In the genomic region with DNA sequence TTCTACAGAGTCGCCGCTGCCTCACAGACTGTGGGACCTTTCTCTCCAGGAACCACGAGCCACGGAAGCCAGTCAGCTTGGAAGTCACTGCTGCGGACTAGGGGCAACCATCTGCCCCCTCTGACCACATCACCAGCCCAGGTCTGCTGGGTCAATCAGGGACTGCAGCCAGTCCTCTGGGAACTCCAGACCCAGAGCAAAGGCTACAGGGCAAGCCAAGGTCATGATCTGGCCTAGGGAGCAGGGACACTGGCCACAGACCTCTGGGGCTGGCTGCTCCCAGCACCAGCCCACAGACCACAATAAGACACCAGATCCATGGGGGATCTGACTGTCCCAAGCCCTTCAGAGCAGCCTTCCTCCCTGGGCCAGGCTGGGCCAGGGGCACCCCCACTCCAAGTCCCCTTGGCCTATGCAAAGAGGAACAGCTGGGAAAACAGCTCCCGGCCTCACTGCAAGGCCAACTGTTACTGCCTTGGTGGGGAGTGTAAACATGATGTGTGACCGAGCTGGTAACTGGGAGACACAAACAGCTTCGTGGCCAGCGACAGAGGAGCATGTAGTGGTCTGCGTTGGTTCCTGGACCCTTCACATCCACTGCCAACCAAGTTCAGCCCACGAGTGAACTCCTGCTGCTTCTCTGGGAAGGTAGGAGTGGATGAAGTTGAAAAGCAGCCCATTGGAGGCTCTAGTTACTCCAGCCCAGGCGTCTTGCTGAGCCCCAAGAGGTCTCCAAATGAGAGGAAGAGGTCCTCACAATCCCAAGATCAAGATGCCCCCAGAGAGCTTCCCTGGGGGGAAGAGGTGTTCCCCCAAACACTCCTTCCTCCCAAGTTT, we compare ENCODE assay signal across 8 cellular contexts. TPM values are rescaled to one million over a fixed set of nuclear protein-coding genes. Genes with fewer than 3 reads are reported as not detected.
DNase-seq lines count a peak whose midpoint lies in the region; ATAC-seq and TF ChIP-seq lines count a peak whose summit lies in the region.

No MANE protein-coding gene starts in this region.

- intact Hi-C loops in CD4-positive, alpha-beta T cell (cut with DNase I, micrococcal nuclease): loop anchor here (2.0 to 10.0 kb wide), 5 partner anchors 65 to 939 kb away; partner anchors contain the start of genes C19orf47 (in 1 of the 2), PLD3 (in 1 of the 2), SAMD4B (in 1 of the 2) and SERTAD3 (in 1 of the 2)

- no peak for ATAC-seq in CD4-positive, alpha-beta T cell (ENCODE audit: poor library complexity)

- H3K4me1 Mint-ChIP-seq in CD4-positive, alpha-beta T cell (ENCODE audit: low read depth): peaks cover 58% of the 10 kb centered on the region

- no peak for TF ChIP-seq CTCF in CD4-positive, alpha-beta T cell (IDR thresholded peaks at IDR 0.05)
- TF ChIP-seq CTCF in Loucy (conservative IDR thresholded peaks at IDR 0.05; ENCODE audit: low read length) (no peak), neural cell (IDR thresholded peaks at IDR 0.05; ENCODE audit: poor library complexity, severe bottlenecking) (no peak)

- no peaks in the 10 kb centered on the region for H3K27me3 Mint-ChIP-seq in CD4-positive, alpha-beta T cell

- H3K9me2 ChIP-seq in Loucy (replicated peaks; ENCODE audit: low read depth, low read length) (no peaks in the 10 kb centered on the region), neural cell (ENCODE audit: insufficient read depth, low read length) (no peaks in the 10 kb centered on the region)

- TF ChIP-seq EP300 in neural cell (conservative IDR thresholded peaks at IDR 0.05; ENCODE audit: poor library complexity, severe bottlenecking): no peak

- no peaks in the 10 kb centered on the region for H3K9me3 ChIP-seq in CD4-positive, alpha-beta T cell (ENCODE audit: control insufficient read depth, low read length)
- H3K9me3 ChIP-seq in Loucy (ENCODE audit: insufficient read depth, low read depth, low read length): no peaks in the 10 kb centered on the region
- H3K9me3 ChIP-seq in effector memory CD4-positive, alpha-beta T cell (ENCODE audit: control insufficient read depth, low read length): no peaks in the 10 kb centered on the region
- H3K9me3 ChIP-seq in neural cell (ENCODE audit: low read length): no peaks in the 10 kb centered on the region

- H3K4me3 ChIP-seq in Loucy (ENCODE audit: low read length, poor library complexity, severe bottlenecking) (peak overlapping the region; percentile 83), neural cell (ENCODE audit: low read length) (peak overlapping the region; percentile 89)
- peak overlapping the region; percentile 82 for H3K4me3 ChIP-seq in effector memory CD4-positive, alpha-beta T cell (ENCODE audit: insufficient read depth, low read depth, low read length, poor library complexity, severe bottlenecking)

- H2AFZ ChIP-seq in Loucy (ENCODE audit: low read length) (no peak overlapping the region), neural cell (ENCODE audit: low read depth, low read length) (no peak overlapping the region)

- H3K36me3 ChIP-seq in Loucy (ENCODE audit: insufficient read depth, low read length) (no peaks in the 10 kb centered on the region), neural cell (ENCODE audit: insufficient read depth, low read length) (no peaks in the 10 kb centered on the region)
- H3K36me3 ChIP-seq in effector memory CD4-positive, alpha-beta T cell (ENCODE audit: control insufficient read depth, insufficient read depth, low read length): peaks cover 5% of the 10 kb centered on the region

- H3K4me3 Mint-ChIP-seq in CD4-positive, alpha-beta T cell: peak overlapping the region; percentile 89

- H3K9me3 Mint-ChIP-seq in CD4-positive, alpha-beta T cell: no peaks in the 10 kb centered on the region

- H3K79me2 ChIP-seq in Loucy (ENCODE audit: insufficient read depth, low read length) (peaks cover 61% of the 10 kb centered on the region), neural cell (replicated peaks; ENCODE audit: insufficient read depth, low read length) (peaks cover 37% of the 10 kb centered on the region)

- H3K36me3 Mint-ChIP-seq in CD4-positive, alpha-beta T cell (ENCODE audit: low read depth): peaks cover 25% of the 10 kb centered on the region

- DNase-seq in CD4-positive, alpha-beta T cell: no peak
- DNase-seq in effector memory CD4-positive, alpha-beta T cell: no peak
- DNase-seq in NCI-H345 (lab: John Stamatoyannopoulos, UW) (no peak), amniotic stem cell (lab: John Stamatoyannopoulos, UW) (no peak), NCI-H2107 (lab: John Stamatoyannopoulos, UW) (no peak), amygdala (lab: John Stamatoyannopoulos, UW) (no peak)

- peak overlapping the region; percentile 96 for H3K4me2 ChIP-seq in Loucy (ENCODE audit: low read depth, low read length, poor library complexity, severe bottlenecking)
- H3K4me2 ChIP-seq in neural cell (ENCODE audit: low read length): peak overlapping the region; percentile 74

- peak overlapping the region; percentile 90 for H3K27ac ChIP-seq in CD4-positive, alpha-beta T cell (ENCODE audit: low read depth, low read length)
- peak overlapping the region; percentile 86 for H3K27ac ChIP-seq in effector memory CD4-positive, alpha-beta T cell (ENCODE audit: insufficient read depth, low read length, poor library complexity, severe bottlenecking)
- peak overlapping the region; percentile 92 for H3K27ac ChIP-seq in neural cell (ENCODE audit: low read length)

- H3K4me1 ChIP-seq in Loucy (ENCODE audit: insufficient read depth, low read length, poor library complexity, severe bottlenecking): peaks cover 58% of the 10 kb centered on the region
- H3K4me1 ChIP-seq in effector memory CD4-positive, alpha-beta T cell (ENCODE audit: control insufficient read depth, insufficient read depth, low read length, poor library complexity, severe bottlenecking): peaks cover 23% of the 10 kb centered on the region

- H3K27ac Mint-ChIP-seq in CD4-positive, alpha-beta T cell: peak overlapping the region; percentile 93

- TF ChIP-seq RAD21 in neural cell (conservative IDR thresholded peaks at IDR 0.05): no peak

- peak overlapping the region; percentile 91 for H3K9ac ChIP-seq in Loucy (ENCODE audit: low read depth, low read length, poor library complexity, severe bottlenecking)
- H3K9ac ChIP-seq in neural cell (ENCODE audit: low read length): peak overlapping the region; percentile 94

- peaks cover 3% of the 10 kb centered on the region; the same call in 1 of the 2 replicates for H3F3A ChIP-seq in Loucy (ENCODE audit: low read depth)
- no peaks in the 10 kb centered on the region for H3F3A ChIP-seq in neural cell (ENCODE audit: insufficient read depth, low read length, poor library complexity, severe bottlenecking)

- CTCF ChIA-PET in CD4-positive, alpha-beta T cell (lab: Charles Lee): interaction anchor here (2.3 kb wide), 1 partner anchor 22 kb away, joined by 7 read pairs; no protein-coding TSS in a partner anchor

- POLR2A ChIA-PET in CD4-positive, alpha-beta T cell (lab: Charles Lee): interaction anchor here (0.7 to 0.8 kb wide), 2 partner anchors 16 to 982 kb away, joined by 3 read pairs; no protein-coding TSS in a partner anchor

- no peaks in the 10 kb centered on the region for H3K27me3 ChIP-seq in CD4-positive, alpha-beta T cell (ENCODE audit: control insufficient read depth, insufficient read depth, low read length)
- H3K27me3 ChIP-seq in Loucy (ENCODE audit: insufficient read depth, low read length, poor library complexity, severe bottlenecking) (no peaks in the 10 kb centered on the region), neural cell (ENCODE audit: insufficient read depth, low read depth, low read length) (no peaks in the 10 kb centered on the region)
- no peaks in the 10 kb centered on the region for H3K27me3 ChIP-seq in effector memory CD4-positive, alpha-beta T cell (replicated peaks; ENCODE audit: control insufficient read depth, insufficient read depth, low read length, poor library complexity, severe bottlenecking)

- H4K20me1 ChIP-seq in Loucy (ENCODE audit: insufficient read depth, low read length, poor library complexity, severe bottlenecking) (peaks cover 50% of the 10 kb centered on the region), neural cell (ENCODE audit: insufficient read depth) (no peaks in the 10 kb centered on the region)

TF ChIP-seq in neural cell, 6 proteins besides CTCF, POLR2A, EP300 and RAD21:
- TF ChIP-seq POLR2AphosphoS5 (IDR thresholded peaks at IDR 0.05) (no peak), SMC3 (conservative IDR thresholded peaks at IDR 0.05; ENCODE audit: poor library complexity) (no peak), TAF1 (IDR thresholded peaks at IDR 0.05; ENCODE audit: low read depth) (no peak), MXI1 (conservative IDR thresholded peaks at IDR 0.05; ENCODE audit: poor library complexity, severe bottlenecking) (no peak), EZH2 (IDR thresholded peaks at IDR 0.05; ENCODE audit: borderline replicate concordance, insufficient read depth, low read length, poor library complexity, severe bottlenecking) (no peak), REST (IDR thresholded peaks at IDR 0.05; ENCODE audit: borderline replicate concordance) (no peak)

RNA-seq across cellular contexts. Expression of gene AKT2, which starts 1.5 kb away (rescaled TPM):
- 100 to 1,000 TPM; 197 to 199 TPM for total RNA-seq in CD4-positive, alpha-beta T cell
- polyA plus RNA-seq in neural cell: 131 and 132 TPM in 2 replicates
- 82.0 and 89.4 TPM in 2 replicates for polyA minus RNA-seq in neural cell

RNA-seq across cellular contexts. Expression of gene CCNP, which starts 57.1 kb away (rescaled TPM):
- total RNA-seq in CD4-positive, alpha-beta T cell: 1 to 10 TPM; 1.2 to 1.7 TPM
- 0.30 and 0.32 TPM in 2 replicates for polyA plus RNA-seq in neural cell
- polyA minus RNA-seq in neural cell: not detected in 2 replicates
